8 cellular contexts compared by ENCODE assay signal in the genomic region with DNA sequence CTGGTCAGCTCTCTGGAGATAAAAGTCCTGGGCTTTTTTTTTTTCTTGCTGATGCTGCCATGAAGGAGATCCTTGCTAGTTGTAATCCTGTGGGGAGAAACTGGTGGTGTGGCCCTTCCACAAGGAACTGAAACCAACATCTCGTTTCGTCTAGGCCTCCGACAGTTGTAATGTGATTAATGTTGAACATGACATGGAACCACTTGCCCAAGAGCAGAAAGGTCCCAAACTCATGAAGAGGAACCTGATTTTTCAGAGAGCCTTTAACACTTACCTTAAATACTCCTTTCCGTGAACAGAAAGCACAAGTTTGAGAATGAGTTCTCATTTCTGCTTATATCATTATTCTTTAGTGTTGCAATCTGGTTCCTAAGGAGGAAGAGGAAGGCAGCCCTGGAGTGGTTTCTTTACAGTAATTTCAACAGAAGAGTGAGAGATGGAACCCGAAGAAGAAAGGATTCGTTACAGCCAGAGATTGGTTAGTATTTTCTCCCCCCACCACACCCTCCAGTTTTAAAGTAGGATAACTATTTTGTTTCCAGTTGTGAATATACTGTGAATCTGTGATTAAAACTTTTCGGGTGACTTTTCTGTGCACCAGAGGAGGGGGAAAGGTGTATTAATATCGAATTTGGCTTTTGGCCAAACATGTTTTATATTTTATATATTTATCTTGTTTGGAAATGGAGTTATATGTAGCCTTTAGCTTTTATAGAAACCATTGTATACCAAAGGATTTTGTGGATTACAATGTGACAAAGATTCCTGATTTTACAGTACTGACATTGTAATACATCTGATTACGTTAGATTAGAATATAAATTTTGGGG.
A peak's percentile ranks its signal among the peaks of the same experiment; 100 is the strongest.
DNase-seq lines count a peak whose midpoint lies in the region; ATAC-seq and TF ChIP-seq lines count a peak whose summit lies in the region.

No MANE protein-coding gene starts in this region.

- ATAC-seq in GM19351 (IDR thresholded peaks at IDR 0.05; ENCODE audit: unreplicated experiment), result no peak
- ATAC-seq in GM19035 (IDR thresholded peaks at IDR 0.05; ENCODE audit: unreplicated experiment), result no peak

- peaks cover 40% of the 10 kb centered on the region for H3K36me3 ChIP-seq in DOHH2 (ENCODE audit: control insufficient read depth, low read length)
- H3K36me3 ChIP-seq in parathyroid adenoma (ENCODE audit: control insufficient read depth, insufficient read depth, low read length), result no peaks in the 10 kb centered on the region

- DNase-seq in HS-5 (ENCODE audit: low read depth), result peak; percentile 23
- peak; percentile 58 for DNase-seq in fibroblast of mammary gland (ENCODE audit: low read depth)
- DNase-seq in NCI-H1105 treated with DMSO at 0.1 percent for 48 hours (lab: John Stamatoyannopoulos, UW), result no peak

- H3K4me3 ChIP-seq in DOHH2 (ENCODE audit: low read length) (peak overlapping the region; percentile 85), fibroblast of mammary gland (ENCODE audit: control insufficient read depth, low read depth, low read length) (peak overlapping the region; percentile 94), parathyroid adenoma (ENCODE audit: low read depth, low read length) (peak overlapping the region; percentile 73)

- H3K27ac ChIP-seq in DOHH2 (ENCODE audit: low read depth, low read length) (peak overlapping the region; percentile 70), parathyroid adenoma (peak overlapping the region; percentile 0)

- no peak overlapping the region for H3K9ac ChIP-seq in parathyroid adenoma

- peak overlapping the region; percentile 98 for H3K4me3 Mint-ChIP-seq in T-helper 1 cell treated with Interleukin-12 subunit alpha and Interleukin-12 subunit beta and Interleukin-4 antibody, amounts not matched to agents 30 μg/mL and 1 μg/mL, for 36 hours

- no peaks in the 10 kb centered on the region for H3K9me3 Mint-ChIP-seq in T-helper 1 cell treated with Interleukin-12 subunit alpha and Interleukin-12 subunit beta and Interleukin-4 antibody, amounts not matched to agents 30 μg/mL and 1 μg/mL, for 36 hours

- H3K79me2 ChIP-seq in DOHH2 (ENCODE audit: control insufficient read depth, low read length), result peaks cover 69% of the 10 kb centered on the region
- peaks cover 19% of the 10 kb centered on the region for H3K79me2 ChIP-seq in parathyroid adenoma

- H3K4me1 ChIP-seq in DOHH2 (ENCODE audit: control insufficient read depth, low read length) (peaks cover 32% of the 10 kb centered on the region), parathyroid adenoma (no peaks in the 10 kb centered on the region)

- peaks cover 4% of the 10 kb centered on the region for H3K27me3 Mint-ChIP-seq in T-helper 1 cell treated with Interleukin-12 subunit alpha and Interleukin-12 subunit beta and Interleukin-4 antibody, amounts not matched to agents 30 μg/mL and 1 μg/mL, for 36 hours (ENCODE audit: low read depth)

- no peak for TF ChIP-seq CTCF in DOHH2 (IDR thresholded peaks at IDR 0.05; ENCODE audit: low read depth, low read length, poor library complexity, severe bottlenecking)
- no peak for TF ChIP-seq CTCF in fibroblast of mammary gland (conservative IDR thresholded peaks at IDR 0.05; ENCODE audit: control insufficient read depth, insufficient read depth, low read depth, low read length)
- no peak for TF ChIP-seq CTCF in parathyroid adenoma (IDR thresholded peaks at IDR 0.05)

- no peak overlapping the region for H2AFZ ChIP-seq in parathyroid adenoma

- peaks cover 17% of the 10 kb centered on the region for H3K4me1 Mint-ChIP-seq in T-helper 1 cell treated with Interleukin-12 subunit alpha and Interleukin-12 subunit beta and Interleukin-4 antibody, amounts not matched to agents 30 μg/mL and 1 μg/mL, for 36 hours (ENCODE audit: low read depth)

- H3F3A ChIP-seq in DOHH2 (ENCODE audit: control insufficient read depth, insufficient read depth), result peaks cover 21% of the 10 kb centered on the region

- H3K9me3 ChIP-seq in DOHH2 (ENCODE audit: control insufficient read depth, insufficient read depth, low read length), result no peaks in the 10 kb centered on the region
- H3K9me3 ChIP-seq in parathyroid adenoma (ENCODE audit: control insufficient read depth, low read length), result no peaks in the 10 kb centered on the region

- H3K27me3 ChIP-seq in DOHH2 (ENCODE audit: control insufficient read depth, low read length), result peaks cover 13% of the 10 kb centered on the region
- no peaks in the 10 kb centered on the region for H3K27me3 ChIP-seq in parathyroid adenoma (ENCODE audit: control insufficient read depth, insufficient read depth, low read length)

- H3K27ac Mint-ChIP-seq in T-helper 1 cell treated with Interleukin-12 subunit alpha and Interleukin-12 subunit beta and Interleukin-4 antibody, amounts not matched to agents 30 μg/mL and 1 μg/mL, for 36 hours, result peak overlapping the region; percentile 95

- no peaks in the 10 kb centered on the region for H3K9me2 ChIP-seq in DOHH2 (replicated peaks; ENCODE audit: control insufficient read depth, low read length)

- H3K4me2 ChIP-seq in DOHH2 (ENCODE audit: low read length), result peak overlapping the region; percentile 69
- peak overlapping the region; percentile 79 for H3K4me2 ChIP-seq in parathyroid adenoma (ENCODE audit: low read length)

- no peaks in the 10 kb centered on the region for H4K20me1 ChIP-seq in DOHH2 (ENCODE audit: control insufficient read depth, insufficient read depth, low read depth, low read length)

- peaks cover 18% of the 10 kb centered on the region for H3K36me3 Mint-ChIP-seq in T-helper 1 cell treated with Interleukin-12 subunit alpha and Interleukin-12 subunit beta and Interleukin-4 antibody, amounts not matched to agents 30 μg/mL and 1 μg/mL, for 36 hours (ENCODE audit: low read depth)
